22 cellular contexts compared by ENCODE assay signal in genomic region chr11:113331436-113331835, GRCh38. TPM values are rescaled to one million over a fixed set of nuclear protein-coding genes. Genes with fewer than 3 reads are reported as not detected.
"Had no signal": no experiment of that assay in that cellular context is flagged by ENCODE, and none has a peak within 500 bp of the region (broad histone marks: within the 10 kb centered on the region; RNA-seq: fewer than 3 reads in every experiment).

No MANE protein-coding gene starts in this region.

- H3K4me1 ChIP-seq: ascending aorta, heart left ventricle, spleen had no signal

- H3K9me3 ChIP-seq: ascending aorta, ovary, spleen had no signal

- H3K27me3 Mint-ChIP-seq: activated CD4-positive, alpha-beta T cell treated with anti-CD3 and anti-CD28 coated beads, Interleukin-2, amount 10 ng/mL, durations not matched to agents 7 days and 5 days; activated naive CD8-positive, alpha-beta T cell treated with anti-CD3 and anti-CD28 coated beads, Interleukin-2, amount 50 U/mL, for 24 hours; stimulated activated naive CD8-positive, alpha-beta T cell treated with anti-CD3 and anti-CD28 coated beads, Interleukin-15, Interleukin-2, amounts not matched to agents 100 ng/mL and 50 ng/mL, for 24 hours; T-helper 17 cell; type B pancreatic cell had no signal

- H3K4me1 Mint-ChIP-seq: activated CD4-positive, alpha-beta T cell treated with anti-CD3 and anti-CD28 coated beads, Interleukin-2, amount 10 ng/mL, durations not matched to agents 7 days and 5 days; neural crest cell had no signal

- H3K27me3 ChIP-seq: ascending aorta, heart left ventricle, ovary, spleen had no signal

- H3K4me3 Mint-ChIP-seq: activated CD4-positive, alpha-beta T cell treated with anti-CD3 and anti-CD28 coated beads, Interleukin-2, amount 10 ng/mL, durations not matched to agents 7 days and 5 days; activated naive CD4-positive, alpha-beta T cell treated with anti-CD3 and anti-CD28 coated beads for 36 hours; activated naive CD8-positive, alpha-beta T cell treated with anti-CD3 and anti-CD28 coated beads, Interleukin-2, amount 50 U/mL, for 24 hours; neural crest cell; stimulated activated naive CD8-positive, alpha-beta T cell treated with anti-CD3 and anti-CD28 coated beads, Interleukin-15, Interleukin-2, amounts not matched to agents 100 ng/mL and 50 ng/mL, for 24 hours; T-helper 17 cell; type B pancreatic cell had no signal

- H3K27ac ChIP-seq: ascending aorta, epithelial cell of prostate, heart left ventricle, ovary, spleen had no signal

- H3K36me3 ChIP-seq: ovary had no signal

- DNase-seq: activated CD4-positive, alpha-beta T cell treated with anti-CD3 and anti-CD28 coated beads, Interleukin-2, amount 10 ng/mL, durations not matched to agents 7 days and 5 days; activated CD4-positive, CD25-positive, alpha-beta regulatory T cell; activated CD8-positive, alpha-beta memory T cell treated with anti-CD3 and anti-CD28 coated beads for 24 hours; activated naive CD4-positive, alpha-beta T cell treated with anti-CD3 and anti-CD28 coated beads for 36 hours; activated naive CD8-positive, alpha-beta T cell treated with anti-CD3 and anti-CD28 coated beads, Interleukin-2, amount 50 U/mL, for 24 hours; dermis blood vessel endothelial cell; heart left ventricle; left cardiac atrium; midbrain; ovary; spleen; T-helper 17 cell had no signal

- H3K27ac Mint-ChIP-seq: activated CD4-positive, alpha-beta T cell treated with anti-CD3 and anti-CD28 coated beads, Interleukin-2, amount 10 ng/mL, durations not matched to agents 7 days and 5 days; activated naive CD4-positive, alpha-beta T cell treated with anti-CD3 and anti-CD28 coated beads for 36 hours; activated naive CD8-positive, alpha-beta T cell treated with anti-CD3 and anti-CD28 coated beads, Interleukin-2, amount 50 U/mL, for 24 hours; stimulated activated naive CD8-positive, alpha-beta T cell treated with anti-CD3 and anti-CD28 coated beads, Interleukin-15, Interleukin-2, amounts not matched to agents 100 ng/mL and 50 ng/mL, for 24 hours; T-helper 17 cell; type B pancreatic cell had no signal

- H3K9me3 Mint-ChIP-seq: activated CD4-positive, alpha-beta T cell treated with anti-CD3 and anti-CD28 coated beads, Interleukin-2, amount 10 ng/mL, durations not matched to agents 7 days and 5 days; activated naive CD4-positive, alpha-beta T cell treated with anti-CD3 and anti-CD28 coated beads for 36 hours; activated naive CD8-positive, alpha-beta T cell treated with anti-CD3 and anti-CD28 coated beads, Interleukin-2, amount 50 U/mL, for 24 hours; neural crest cell; stimulated activated naive CD8-positive, alpha-beta T cell treated with anti-CD3 and anti-CD28 coated beads, Interleukin-15, Interleukin-2, amounts not matched to agents 100 ng/mL and 50 ng/mL, for 24 hours; type B pancreatic cell had no signal

- H3K4me3 ChIP-seq: ascending aorta, heart left ventricle, lung, ovary, spleen had no signal

RNA-seq across cellular contexts. Expression of gene ANKK1, which starts 56.1 kb away (rescaled TPM):
- total RNA-seq: ascending aorta, chondrocyte, dermis blood vessel endothelial cell, frontal cortex, myocyte, temporal lobe had no signal
